In genomic region chr19:55067869-55068268, GRCh38 we compare ENCODE assay signal across 27 cellular contexts. TPM values are rescaled to one million over a fixed set of nuclear protein-coding genes. Genes with fewer than 3 reads are reported as not detected.
DNase-seq lines count a peak whose midpoint lies in the region; ATAC-seq and TF ChIP-seq lines count a peak whose summit lies in the region.
"Had no signal": no experiment of that assay in that cellular context is flagged by ENCODE, and none has a peak within 500 bp of the region (broad histone marks: within the 10 kb centered on the region; RNA-seq: fewer than 3 reads in every experiment).

No MANE protein-coding gene starts in this region.

- H3K79me2 ChIP-seq in GM23338 (replicated peaks; ENCODE audit: insufficient read depth) (no peaks in the 10 kb centered on the region), neural progenitor cell (ENCODE audit: low read depth) (no peaks in the 10 kb centered on the region)

- no peak overlapping the region for H3K27ac ChIP-seq in GM23338 (ENCODE audit: low read depth)
- no peak overlapping the region for H3K27ac ChIP-seq in endodermal cell (ENCODE audit: low read depth, low read length)
- no peak overlapping the region for H3K27ac ChIP-seq in neural progenitor cell
- H3K27ac ChIP-seq: C4-2B, HL-60, SK-N-MC had no signal

- no peak overlapping the region for H3K4me3 ChIP-seq in GM23338
- H3K4me3 ChIP-seq in endodermal cell (ENCODE audit: low read length): no peak overlapping the region
- no peak overlapping the region for H3K4me3 ChIP-seq in mucosa of stomach (ENCODE audit: low read length)
- H3K4me3 ChIP-seq in neural progenitor cell: no peak overlapping the region
- H3K4me3 ChIP-seq: SK-N-MC had no signal

- POLR2A ChIA-PET in WTC11 (lab: Charles Lee): interaction anchor here (1.2 kb wide), 1 partner anchor 18 kb away, joined by 3 read pairs; no protein-coding TSS in a partner anchor

- H3K27me3 Mint-ChIP-seq in GM23338 (ENCODE audit: insufficient read depth, low read depth, poor library complexity) (peaks cover 62% of the 10 kb centered on the region), WTC11 (ENCODE audit: low read depth) (peaks cover 93% of the 10 kb centered on the region), endodermal cell (ENCODE audit: insufficient read depth) (peaks cover 80% of the 10 kb centered on the region), neural progenitor cell (ENCODE audit: insufficient read depth, low read depth) (peaks cover 68% of the 10 kb centered on the region)

- H3K9me3 Mint-ChIP-seq in GM23338 (peaks cover 3% of the 10 kb centered on the region; the same call in 1 of the 3 replicates), WTC11 (peaks cover 4% of the 10 kb centered on the region; the same call in 1 of the 2 replicates), endodermal cell (peaks cover 3% of the 10 kb centered on the region), neural progenitor cell (peaks cover 2% of the 10 kb centered on the region)
- H3K9me3 Mint-ChIP-seq: CD8-positive, alpha-beta T cell had no signal

- WGBS in endodermal cell (ENCODE audit: insufficient coverage in 1 of 2, insufficient read length in 1 of 2), 2 experiments: 61 to 70% methylated on average over 2 to 3 of the region's 3 CpGs

- H3F3A ChIP-seq in GM23338 (replicated peaks; ENCODE audit: low read depth): peaks cover 12% of the 10 kb centered on the region; the same call in 1 of the 2 replicates
- H3F3A ChIP-seq in neural progenitor cell (ENCODE audit: low read depth): peaks cover 15% of the 10 kb centered on the region

- DNase-seq in GM23338 (ENCODE audit: low spot score): no peak
- no peak for DNase-seq in WTC11 (ENCODE audit: low spot score)
- no peak for DNase-seq in endodermal cell
- no peak for DNase-seq in NCI-H146 (lab: John Stamatoyannopoulos, UW)
- DNase-seq in neural progenitor cell (ENCODE audit: low spot score): no peak
- DNase-seq in NK-92 treated with Interleukin-12 subunit alpha and Interleukin-12 subunit beta, amount 100 ng/mL, for 24 hours (lab: John Stamatoyannopoulos, UW): no peak
- DNase-seq: CD8-positive, alpha-beta T cell; DMS 273 treated with DMSO at 0.1 percent for 48 hours; DMS79; EL; GDM1; Karpas-422; NCI-H1105 treated with DMSO at 0.1 percent for 48 hours; NCI-H1694; NCI-H2081; NCI-H2227 treated with DMSO at 0.1 percent for 48 hours; NCI-H526 treated with DMSO at 0.1 percent for 48 hours; OCI-M1; SIG-M5 had no signal

- H3K9ac ChIP-seq in endodermal cell (ENCODE audit: extremely low read depth, low read length, poor library complexity, severe bottlenecking) (no peak overlapping the region), mucosa of stomach (ENCODE audit: low read length) (peak overlapping the region; percentile 61), neural progenitor cell (no peak overlapping the region)

- 0 out of 2 replicates have a peak overlapping the region, but pooled peaks have one; percentile 38 for H3K4me2 ChIP-seq in GM23338
- no peak overlapping the region for H3K4me2 ChIP-seq in neural progenitor cell

- H2AFZ ChIP-seq in GM23338: no peak overlapping the region
- H2AFZ ChIP-seq in neural progenitor cell (replicated peaks): no peak overlapping the region

- TF ChIP-seq CTCF in GM23338 (conservative IDR thresholded peaks at IDR 0.05; ENCODE audit: low read depth in 2 of 2) (no peak), WTC11 (IDR thresholded peaks at IDR 0.05) (no peak), endodermal cell (conservative IDR thresholded peaks at IDR 0.05) (no peak), neural progenitor cell (IDR thresholded peaks at IDR 0.05) (no peak)

- H3K27me3 ChIP-seq in GM23338 (ENCODE audit: insufficient read depth): peaks cover 76% of the 10 kb centered on the region
- peaks cover 30% of the 10 kb centered on the region for H3K27me3 ChIP-seq in endodermal cell (ENCODE audit: control insufficient read depth, insufficient read depth, low read length, poor library complexity, severe bottlenecking)
- peaks cover 6% of the 10 kb centered on the region for H3K27me3 ChIP-seq in mucosa of stomach (ENCODE audit: control insufficient read depth, insufficient read depth, low read length)
- peaks cover 97% of the 10 kb centered on the region for H3K27me3 ChIP-seq in neural progenitor cell

- CTCF ChIA-PET in WTC11 (lab: Charles Lee): interaction anchor here (4.8 kb wide), 1 partner anchor 20 kb away, joined by 25 read pairs; no protein-coding TSS in a partner anchor

- no peaks in the 10 kb centered on the region for H4K20me1 ChIP-seq in GM23338 (replicated peaks; ENCODE audit: insufficient read depth)
- H4K20me1 ChIP-seq in neural progenitor cell (ENCODE audit: low read depth): peaks cover 5% of the 10 kb centered on the region

- no peaks in the 10 kb centered on the region for H3K9me2 ChIP-seq in GM23338 (ENCODE audit: insufficient read depth)

- H3K36me3 ChIP-seq in GM23338 (ENCODE audit: insufficient read depth) (no peaks in the 10 kb centered on the region), endodermal cell (ENCODE audit: control insufficient read depth, insufficient read depth, low read length) (no peaks in the 10 kb centered on the region), mucosa of stomach (ENCODE audit: control insufficient read depth, insufficient read depth, low read length) (no peaks in the 10 kb centered on the region), neural progenitor cell (no peaks in the 10 kb centered on the region)

- ATAC-seq in GM23338 (no peak), WTC11 (no peak)
- ATAC-seq: CD8-positive, alpha-beta T cell; HCT116 had no signal

- H3K4me1 Mint-ChIP-seq in GM23338 (peaks cover 30% of the 10 kb centered on the region), WTC11 (peaks cover 34% of the 10 kb centered on the region), endodermal cell (peaks cover 8% of the 10 kb centered on the region), neural progenitor cell (peaks cover 8% of the 10 kb centered on the region)

- H3K27ac Mint-ChIP-seq in GM23338: no peak overlapping the region
- H3K27ac Mint-ChIP-seq in WTC11: no peak overlapping the region
- no peak overlapping the region for H3K27ac Mint-ChIP-seq in endodermal cell
- H3K27ac Mint-ChIP-seq in neural progenitor cell: no peak overlapping the region
- H3K27ac Mint-ChIP-seq: CD8-positive, alpha-beta T cell had no signal

- H3K9me3 ChIP-seq in endodermal cell (ENCODE audit: control insufficient read depth, low read length) (no peaks in the 10 kb centered on the region), mucosa of stomach (ENCODE audit: control insufficient read depth, low read length) (no peaks in the 10 kb centered on the region), neural progenitor cell (ENCODE audit: low read depth) (no peaks in the 10 kb centered on the region)

- H3K4me3 Mint-ChIP-seq in GM23338: peak overlapping the region; percentile 17; the same call in 2 of the 3 replicates
- peak overlapping the region; percentile 60 for H3K4me3 Mint-ChIP-seq in WTC11
- peak overlapping the region; percentile 63 for H3K4me3 Mint-ChIP-seq in endodermal cell
- no peak overlapping the region for H3K4me3 Mint-ChIP-seq in neural progenitor cell
- H3K4me3 Mint-ChIP-seq: CD8-positive, alpha-beta T cell had no signal

- H3K36me3 Mint-ChIP-seq in GM23338 (ENCODE audit: low read depth) (no peaks in the 10 kb centered on the region; the same call in 2 of the 3 replicates), WTC11 (no peaks in the 10 kb centered on the region), endodermal cell (ENCODE audit: low read depth) (no peaks in the 10 kb centered on the region), neural progenitor cell (no peaks in the 10 kb centered on the region)
- H3K36me3 Mint-ChIP-seq: CD8-positive, alpha-beta T cell had no signal

- H3K4me1 ChIP-seq in GM23338 (ENCODE audit: insufficient read depth) (no peaks in the 10 kb centered on the region; the same call in 1 of the 2 replicates), endodermal cell (ENCODE audit: control insufficient read depth, insufficient read depth, low read length) (peaks cover 2% of the 10 kb centered on the region), mucosa of stomach (ENCODE audit: control insufficient read depth, insufficient read depth, low read length) (peaks cover 39% of the 10 kb centered on the region), neural progenitor cell (peaks cover 7% of the 10 kb centered on the region)

TF ChIP-seq in WTC11, 78 proteins besides CTCF, POLR2A, EP300 and RAD21 (continues in another document):
- no peak for TF ChIP-seq CREB1 (CRISPR knock-in tag; IDR thresholded peaks at IDR 0.05)
- no peak for TF ChIP-seq OVOL2 (CRISPR knock-in tag; IDR thresholded peaks at IDR 0.05; ENCODE audit: borderline replicate concordance)
- TF ChIP-seq TEAD4 (CRISPR knock-in tag; IDR thresholded peaks at IDR 0.05): no peak
- no peak for TF ChIP-seq ATF1 (CRISPR knock-in tag; IDR thresholded peaks at IDR 0.05)

RNA-seq across cellular contexts. Expression of gene RDH13, which starts 4.9 kb away (rescaled TPM):
- total RNA-seq in GM23338 (2014; rRNA removed; shearing (Covaris generic)): 32.3 and 36.5 TPM in 2 replicates
- 23.0 and 28.0 TPM in 2 replicates for polyA plus RNA-seq in GM23338 (2016; fragmentation: Nextera tagmentation; extraction: Ambion mirVana)
- 35.3 to 39.5 TPM (median 38.4 TPM) in 3 replicates for total RNA-seq in WTC11 (2021)
- 10 to 100 TPM; 20.6 to 39.0 TPM for total RNA-seq in endodermal cell
- polyA plus RNA-seq in endodermal cell (2013, experiment 1 of 2): 9.6 TPM
- 9.2 TPM for polyA plus RNA-seq in endodermal cell (2013, experiment 2 of 2)
- 9.0 and 9.4 TPM in 2 replicates for total RNA-seq in neural progenitor cell (ENCODE audit: low replicate concordance)

RNA-seq across cellular contexts. Expression of gene EPS8L1, which starts 7.8 kb away (rescaled TPM):
- total RNA-seq in GM23338 (2014; rRNA removed; shearing (Covaris generic)): 40.6 and 47.5 TPM in 2 replicates
- 51.2 and 61.3 TPM in 2 replicates for polyA plus RNA-seq in GM23338 (2016; fragmentation: Nextera tagmentation; extraction: Ambion mirVana)
- total RNA-seq in WTC11 (2021) (38.9 to 43.8 TPM (median 42.8 TPM) in 3 replicates), endodermal cell (10 to 100 TPM; 29.4 to 52.8 TPM), neural progenitor cell (ENCODE audit: low replicate concordance) (7.0 and 17.5 TPM in 2 replicates)
- 14.5 TPM for polyA plus RNA-seq in endodermal cell (2013, experiment 1 of 2)
- 14.3 TPM for polyA plus RNA-seq in endodermal cell (2013, experiment 2 of 2)

RNA-seq across cellular contexts. Expression of gene GP6, which starts 29.8 kb away (rescaled TPM):
- total RNA-seq in GM23338 (2014; rRNA removed; shearing (Covaris generic)): 0.17 TPM in 1 of 2 replicates, not detected in the other
- polyA plus RNA-seq in GM23338 (2016; fragmentation: Nextera tagmentation; extraction: Ambion mirVana): 1.3 TPM in 2 replicates
- total RNA-seq in WTC11 (2021) (0.41 to 1.1 TPM (median 0.61 TPM) in 3 replicates), endodermal cell (under 1 TPM in 1 of 2 donors, not detected in 1; 0.22 TPM), neural progenitor cell (ENCODE audit: low replicate concordance) (not detected in 2 replicates)
- polyA plus RNA-seq in endodermal cell (2013, experiment 1 of 2): not detected
- polyA plus RNA-seq in endodermal cell (2013, experiment 2 of 2): 0.41 TPM
- total RNA-seq: A673, H4, M059J had no signal

RNA-seq across cellular contexts. Expression of gene PPP1R12C, which starts 49.6 kb away (rescaled TPM):
- 57.4 and 83.9 TPM in 2 replicates for total RNA-seq in GM23338 (2014; rRNA removed; shearing (Covaris generic))
- 33.2 and 33.3 TPM in 2 replicates for polyA plus RNA-seq in GM23338 (2016; fragmentation: Nextera tagmentation; extraction: Ambion mirVana)
- 88.4 to 99.3 TPM (median 92.3 TPM) in 3 replicates for total RNA-seq in WTC11 (2021)
- total RNA-seq in endodermal cell: 100 to 1,000 TPM in 1 of 2 donors, 10 to 100 TPM in 1; 98.2 to 107 TPM
- 53.5 TPM for polyA plus RNA-seq in endodermal cell (2013, experiment 1 of 2)
- 49.1 TPM for polyA plus RNA-seq in endodermal cell (2013, experiment 2 of 2)
- total RNA-seq in neural progenitor cell (ENCODE audit: low replicate concordance): 21.8 and 62.7 TPM in 2 replicates
